Comparison of ENCODE assay signal across 9 cellular contexts in genomic region chr17:40909351-40909750, GRCh38. TPM values are rescaled to one million over a fixed set of nuclear protein-coding genes. Genes with fewer than 3 reads are reported as not detected.
DNase-seq lines count a peak whose midpoint lies in the region; ATAC-seq and TF ChIP-seq lines count a peak whose summit lies in the region.
"Had no signal": no experiment of that assay in that cellular context is flagged by ENCODE, and none has a peak within 500 bp of the region (broad histone marks: within the 10 kb centered on the region; RNA-seq: fewer than 3 reads in every experiment).

No MANE protein-coding gene starts in this region.

- no peaks in the 10 kb centered on the region for H3K9me3 Mint-ChIP-seq in activated T-helper 17 cell treated with anti-CD3 and anti-CD28 coated beads, Interleukin-2, amount 50 U/mL, for 72 hours
- H3K9me3 Mint-ChIP-seq: activated naive CD4-positive, alpha-beta T cell treated with anti-CD3 and anti-CD28 coated beads, Interleukin-2, amount 50 U/mL, for 24 hours had no signal

- no peaks in the 10 kb centered on the region for H3K36me3 ChIP-seq in Loucy (ENCODE audit: insufficient read depth, low read length)

- H4K20me1 ChIP-seq in Loucy (ENCODE audit: insufficient read depth, low read length, poor library complexity, severe bottlenecking) = no peaks in the 10 kb centered on the region

- H3K4me1 ChIP-seq in Loucy (ENCODE audit: insufficient read depth, low read length, poor library complexity, severe bottlenecking) = no peaks in the 10 kb centered on the region

- no peak overlapping the region for H3K9ac ChIP-seq in Loucy (ENCODE audit: low read depth, low read length, poor library complexity, severe bottlenecking)

- peak; percentile 98 for ATAC-seq in activated T-helper 17 cell treated with anti-CD3 and anti-CD28 coated beads, Interleukin-2, amount 50 U/mL, for 72 hours (replicated peaks)
- ATAC-seq in HG03159 (IDR thresholded peaks at IDR 0.05; ENCODE audit: unreplicated experiment) = no peak

- CTCF ChIA-PET in RWPE1 (lab: Yijun Ruan, JAX) = interaction anchor here (0.5 to 1.7 kb wide), 9 partner anchors 17 to 1514 kb away, joined by 3 to 6 read pairs (median 3); no protein-coding TSS in a partner anchor

- no peak overlapping the region for H3K4me2 ChIP-seq in Loucy (ENCODE audit: low read depth, low read length, poor library complexity, severe bottlenecking)

- no peak overlapping the region for H2AFZ ChIP-seq in Loucy (ENCODE audit: low read length)

- H3K4me1 Mint-ChIP-seq in activated T-helper 17 cell treated with anti-CD3 and anti-CD28 coated beads, Interleukin-2, amount 50 U/mL, for 72 hours = no peaks in the 10 kb centered on the region
- H3K4me1 Mint-ChIP-seq: activated naive CD4-positive, alpha-beta T cell treated with anti-CD3 and anti-CD28 coated beads, Interleukin-2, amount 50 U/mL, for 24 hours had no signal

- H3K27ac ChIP-seq in RWPE1 = peak overlapping the region; percentile 45
- no peak overlapping the region for H3K27ac ChIP-seq in substantia nigra (ENCODE audit: low read depth, low read length, poor library complexity, severe bottlenecking)

- POLR2A ChIA-PET in RWPE1 (lab: Yijun Ruan, JAX; ENCODE audit: low non-redundant PET) = no interaction called here

- DNase-seq in DMS114 treated with DMSO at 0.1 percent for 48 hours (lab: John Stamatoyannopoulos, UW; ENCODE audit: unreplicated experiment) (peak; percentile 57), RWPE1 (ENCODE audit: low spot score) (peak; percentile 90), fibroblast of villous mesenchyme (ENCODE audit: low read depth) (peak; percentile 97), non-pigmented ciliary epithelial cell (ENCODE audit: low read depth) (peak; percentile 94), substantia nigra (lab: John Stamatoyannopoulos, UW) (peak in 42 of 49 donors; percentile 1 to 82 (median 44))

- H3K4me3 Mint-ChIP-seq in activated T-helper 17 cell treated with anti-CD3 and anti-CD28 coated beads, Interleukin-2, amount 50 U/mL, for 72 hours = no peak overlapping the region
- H3K4me3 Mint-ChIP-seq: activated naive CD4-positive, alpha-beta T cell treated with anti-CD3 and anti-CD28 coated beads, Interleukin-2, amount 50 U/mL, for 24 hours had no signal

- H3K9me3 ChIP-seq in Loucy (ENCODE audit: insufficient read depth, low read depth, low read length) = no peaks in the 10 kb centered on the region

- H3K27ac Mint-ChIP-seq in activated T-helper 17 cell treated with anti-CD3 and anti-CD28 coated beads, Interleukin-2, amount 50 U/mL, for 72 hours = no peak overlapping the region
- H3K27ac Mint-ChIP-seq: activated naive CD4-positive, alpha-beta T cell treated with anti-CD3 and anti-CD28 coated beads, Interleukin-2, amount 50 U/mL, for 24 hours had no signal

- peaks cover 20% of the 10 kb centered on the region for H3K27me3 Mint-ChIP-seq in activated T-helper 17 cell treated with anti-CD3 and anti-CD28 coated beads, Interleukin-2, amount 50 U/mL, for 72 hours

- H3K9me2 ChIP-seq in Loucy (replicated peaks; ENCODE audit: low read depth, low read length) = no peaks in the 10 kb centered on the region

- no peaks in the 10 kb centered on the region for H3K79me2 ChIP-seq in Loucy (ENCODE audit: insufficient read depth, low read length)

- H3F3A ChIP-seq in Loucy (ENCODE audit: low read depth) = no peaks in the 10 kb centered on the region

- H3K4me3 ChIP-seq in Loucy (ENCODE audit: low read length, poor library complexity, severe bottlenecking) (no peak overlapping the region), fibroblast of villous mesenchyme (ENCODE audit: low read depth, low read length) (no peak overlapping the region)

- TF ChIP-seq CTCF in Loucy (conservative IDR thresholded peaks at IDR 0.05; ENCODE audit: low read length) = peak; percentile 91
- peak; percentile 82 for TF ChIP-seq CTCF in RWPE1 (conservative IDR thresholded peaks at IDR 0.05; ENCODE audit: low read depth)
- TF ChIP-seq CTCF in fibroblast of villous mesenchyme (IDR thresholded peaks at IDR 0.05; ENCODE audit: insufficient read depth, low read depth, low read length) = peak; percentile 86

- no peaks in the 10 kb centered on the region for H3K27me3 ChIP-seq in Loucy (ENCODE audit: insufficient read depth, low read length, poor library complexity, severe bottlenecking)

- H3K36me3 Mint-ChIP-seq in activated T-helper 17 cell treated with anti-CD3 and anti-CD28 coated beads, Interleukin-2, amount 50 U/mL, for 72 hours (ENCODE audit: low read depth) = no peaks in the 10 kb centered on the region
- H3K36me3 Mint-ChIP-seq: activated naive CD4-positive, alpha-beta T cell treated with anti-CD3 and anti-CD28 coated beads, Interleukin-2, amount 50 U/mL, for 24 hours had no signal

RNA-seq across cellular contexts. Expression of gene KRT20, which starts 24.3 kb away (rescaled TPM):
- total RNA-seq in activated T-helper 17 cell treated with anti-CD3 and anti-CD28 coated beads, Interleukin-2, amount 50 U/mL, for 72 hours = not detected
- total RNA-seq in fibroblast of villous mesenchyme = not detected in 2 replicates

RNA-seq across cellular contexts. Expression of gene KRT23, which starts 28.1 kb away (rescaled TPM):
- total RNA-seq in activated T-helper 17 cell treated with anti-CD3 and anti-CD28 coated beads, Interleukin-2, amount 50 U/mL, for 72 hours = under 1 TPM in 1 of 2 donors, not detected in 1; 0.50 TPM
- total RNA-seq in fibroblast of villous mesenchyme = under 0.01 and 1.7 TPM in 2 replicates

RNA-seq across cellular contexts. Expression of gene KRT12, which starts 42.3 kb away (rescaled TPM):
- total RNA-seq in activated T-helper 17 cell treated with anti-CD3 and anti-CD28 coated beads, Interleukin-2, amount 50 U/mL, for 72 hours = not detected
- not detected in 2 replicates for total RNA-seq in fibroblast of villous mesenchyme

RNA-seq across cellular contexts. Expression of gene KRT39, which starts 57.4 kb away (rescaled TPM):
- not detected for total RNA-seq in activated T-helper 17 cell treated with anti-CD3 and anti-CD28 coated beads, Interleukin-2, amount 50 U/mL, for 72 hours
- not detected in 2 replicates for total RNA-seq in fibroblast of villous mesenchyme

Comparison
In these comparisons a context has a peak if more than half of its experiments do, and no peak if none do; other contexts are left out.
1. DNase-seq: peak in every context shown above with its lines; median percentile 97 in fibroblast of villous mesenchyme; 94 in non-pigmented ciliary epithelial cell; 90 in RWPE1; 57 in DMS114 treated with DMSO at 0.1 percent for 48 hours; 44 in substantia nigra.